Comparison of ENCODE assay signal across 25 cellular contexts in genomic region chr4:151667666-151668065, GRCh38.
"Had no signal": no experiment of that assay in that cellular context is flagged by ENCODE, and none has a peak within 500 bp of the region (broad histone marks: within the 10 kb centered on the region; RNA-seq: fewer than 3 reads in every experiment).

No MANE protein-coding gene starts in this region.

- H3K36me3 Mint-ChIP-seq: activated CD8-positive, alpha-beta memory T cell treated with anti-CD3 and anti-CD28 coated beads, Interleukin-2, amount 10 ng/mL, durations not matched to agents 7 days and 5 days; activated naive CD8-positive, alpha-beta T cell treated with anti-CD3 and anti-CD28 coated beads for 36 hours; memory B cell had no signal

- H3K4me3 ChIP-seq: adrenal gland, body of pancreas, coronary artery, dorsolateral prefrontal cortex, gastroesophageal sphincter, sigmoid colon, spleen, suprapubic skin, tibial artery had no signal

- H3K9me3 ChIP-seq: adrenal gland, body of pancreas, gastroesophageal sphincter, neutrophil, sigmoid colon, spleen, suprapubic skin, tibial artery had no signal

- H3K4me3 Mint-ChIP-seq: activated B cell treated with CpG ODN at 0.5 μM for 24 hours; activated CD8-positive, alpha-beta memory T cell treated with anti-CD3 and anti-CD28 coated beads, Interleukin-2, amount 10 ng/mL, durations not matched to agents 7 days and 5 days; activated CD8-positive, alpha-beta T cell treated with anti-CD3 and anti-CD28 coated beads for 36 hours; activated naive CD8-positive, alpha-beta T cell treated with anti-CD3 and anti-CD28 coated beads for 36 hours; activated T-cell treated with anti-CD3 and anti-CD28 coated beads, Interleukin-2, amount 50 U/mL, for 72 hours; memory B cell; nephron; T-helper 2 cell treated with Interferon-gamma antibody and Interleukin-4, amounts not matched to agents 5 μg/mL and 100 μg/mL, for 36 hours had no signal

- H3K9me3 Mint-ChIP-seq: activated B cell treated with CpG ODN at 0.5 μM for 24 hours; activated CD8-positive, alpha-beta T cell treated with anti-CD3 and anti-CD28 coated beads for 36 hours; activated naive CD8-positive, alpha-beta T cell treated with anti-CD3 and anti-CD28 coated beads for 36 hours; activated T-cell treated with anti-CD3 and anti-CD28 coated beads, Interleukin-2, amount 50 U/mL, for 72 hours; memory B cell; nephron; T-helper 2 cell treated with Interferon-gamma antibody and Interleukin-4, amounts not matched to agents 5 μg/mL and 100 μg/mL, for 36 hours had no signal

- H3K36me3 ChIP-seq: adrenal gland, sigmoid colon had no signal

- H3K27me3 ChIP-seq: adrenal gland, body of pancreas, dorsolateral prefrontal cortex, gastroesophageal sphincter, neutrophil, sigmoid colon, spleen, suprapubic skin, tibial artery had no signal

- ATAC-seq: body of pancreas, gastroesophageal sphincter had no signal

- H3K27ac Mint-ChIP-seq: activated B cell treated with CpG ODN at 0.5 μM for 24 hours; activated CD8-positive, alpha-beta T cell treated with anti-CD3 and anti-CD28 coated beads for 36 hours; activated naive CD8-positive, alpha-beta T cell treated with anti-CD3 and anti-CD28 coated beads for 36 hours; activated T-cell treated with anti-CD3 and anti-CD28 coated beads, Interleukin-2, amount 50 U/mL, for 72 hours; memory B cell; T-helper 2 cell treated with Interferon-gamma antibody and Interleukin-4, amounts not matched to agents 5 μg/mL and 100 μg/mL, for 36 hours had no signal

- DNase-seq: activated B cell treated with CpG ODN at 0.5 μM for 24 hours; activated CD4-positive, alpha-beta T cell treated with anti-CD3 and anti-CD28 coated beads, Interleukin-2, amount 50 U/mL, for 1 hour; activated CD8-positive, alpha-beta T cell treated with anti-CD3 and anti-CD28 coated beads for 36 hours; activated naive CD4-positive, alpha-beta T cell treated with Interleukin-2 at 50 U/mL for 16 hours; activated naive CD8-positive, alpha-beta T cell treated with anti-CD3 and anti-CD28 coated beads for 36 hours; activated T-cell treated with anti-CD3 and anti-CD28 coated beads for 4 hours; activated T-cell treated with anti-CD3 and anti-CD28 coated beads, Interleukin-2, amount 50 U/mL, for 72 hours; adrenal gland; aorta; body of pancreas; dorsolateral prefrontal cortex; effector memory CD4-positive, alpha-beta T cell; head of caudate nucleus; sigmoid colon; spleen; stimulated activated naive CD4-positive, alpha-beta T cell; tibial artery had no signal

- H3K4me1 ChIP-seq: body of pancreas, gastroesophageal sphincter, sigmoid colon, spleen, tibial artery had no signal

- H3K27me3 Mint-ChIP-seq: activated B cell treated with CpG ODN at 0.5 μM for 24 hours; activated CD8-positive, alpha-beta memory T cell treated with anti-CD3 and anti-CD28 coated beads, Interleukin-2, amount 10 ng/mL, durations not matched to agents 7 days and 5 days; activated CD8-positive, alpha-beta T cell treated with anti-CD3 and anti-CD28 coated beads for 36 hours; activated naive CD8-positive, alpha-beta T cell treated with anti-CD3 and anti-CD28 coated beads for 36 hours; memory B cell had no signal

- H3K4me1 Mint-ChIP-seq: activated B cell treated with CpG ODN at 0.5 μM for 24 hours, memory B cell had no signal

- H3K27ac ChIP-seq: adrenal gland, body of pancreas, coronary artery, gastroesophageal sphincter, neutrophil, sigmoid colon, tibial artery had no signal
